Comparison of ENCODE assay signal across 8 cellular contexts in the genomic region with DNA sequence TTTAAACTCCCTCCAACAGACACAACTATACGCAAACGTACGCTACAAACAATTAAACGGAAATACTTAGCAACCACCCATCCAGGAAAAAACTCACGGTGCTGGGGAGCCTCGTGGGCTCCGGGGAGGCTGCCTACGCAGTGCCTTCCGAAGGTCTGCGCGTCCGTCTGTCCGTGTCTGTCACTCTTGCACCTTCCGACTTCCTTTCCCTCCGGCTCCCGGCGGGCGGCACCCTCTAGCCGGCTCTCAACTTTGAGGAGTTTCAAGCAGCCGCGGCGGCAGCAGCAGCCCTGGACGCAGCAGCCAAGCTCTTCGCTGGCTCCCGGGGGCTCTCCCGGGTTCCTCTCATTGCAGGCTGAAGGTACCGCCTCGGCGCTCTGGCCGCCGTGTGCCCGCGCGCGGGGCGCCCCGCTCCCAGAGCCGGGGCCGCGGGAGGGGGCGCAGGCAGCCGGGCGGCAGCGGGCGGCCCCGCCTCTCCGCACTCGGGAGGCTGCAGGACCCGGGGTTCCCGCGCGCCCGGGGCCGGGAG. TPM values are rescaled to one million over a fixed set of nuclear protein-coding genes. Genes with fewer than 3 reads are reported as not detected.
DNase-seq lines count a peak whose midpoint lies in the region; ATAC-seq, FAIRE-seq and TF ChIP-seq lines count a peak whose summit lies in the region.

A gene with protein sequence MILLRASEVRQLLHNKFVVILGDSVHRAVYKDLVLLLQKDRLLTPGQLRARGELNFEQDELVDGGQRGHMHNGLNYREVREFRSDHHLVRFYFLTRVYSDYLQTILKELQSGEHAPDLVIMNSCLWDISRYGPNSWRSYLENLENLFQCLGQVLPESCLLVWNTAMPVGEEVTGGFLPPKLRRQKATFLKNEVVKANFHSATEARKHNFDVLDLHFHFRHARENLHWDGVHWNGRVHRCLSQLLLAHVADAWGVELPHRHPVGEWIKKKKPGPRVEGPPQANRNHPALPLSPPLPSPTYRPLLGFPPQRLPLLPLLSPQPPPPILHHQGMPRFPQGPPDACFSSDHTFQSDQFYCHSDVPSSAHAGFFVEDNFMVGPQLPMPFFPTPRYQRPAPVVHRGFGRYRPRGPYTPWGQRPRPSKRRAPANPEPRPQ (plus strand): TSS at position 257 of the 529 bp plus-strand sequence. CDS start 155,443 bp downstream, outside the sequence.

- WGBS in pancreas, 2 donors, result 0 to 1% methylated on average over 41 to 54 of the region's 54 CpGs

- H3K27me3 ChIP-seq in RWPE2 (ENCODE audit: insufficient read depth, poor library complexity, severe bottlenecking), result no peaks in the 10 kb centered on the region
- no peaks in the 10 kb centered on the region for H3K27me3 ChIP-seq in pancreas
- no peaks in the 10 kb centered on the region for H3K27me3 ChIP-seq in tibial artery

- H3K9me3 ChIP-seq in RWPE2 (ENCODE audit: severe bottlenecking) (no peaks in the 10 kb centered on the region), pancreas (no peaks in the 10 kb centered on the region), tibial artery (no peaks in the 10 kb centered on the region)

- FAIRE-seq in pancreas (lab: Jason Lieb, UNC), result no peak

- H3K4me1 ChIP-seq in RWPE2 (ENCODE audit: insufficient read depth, poor library complexity, severe bottlenecking) (peaks cover 57% of the 10 kb centered on the region), pancreas (peaks cover 0 to 14% (median 0%) of the 10 kb centered on the region in 3 donors), tibial artery (peaks cover 0 to 62% (median 16%) of the 10 kb centered on the region in 4 donors)

- H3K4me3 Mint-ChIP-seq in glutamatergic neuron (ENCODE audit: unreplicated experiment), result peak within 1 kb of the TSS; percentile 91

- ATAC-seq in GM19043 (IDR thresholded peaks at IDR 0.05; ENCODE audit: low read depth, unreplicated experiment) (peak; percentile 66), RWPE2 (ENCODE audit: low read depth) (peak; percentile 40), pancreas (peak; percentile 74 to 90 (median 84))

- H3K27ac ChIP-seq in RWPE2 (ENCODE audit: poor library complexity, severe bottlenecking) (peak within 1 kb of the TSS; percentile 99), pancreas (peak within 1 kb of the TSS; percentile 49 to 88 (median 66)), tibial artery (peak within 1 kb of the TSS; percentile 97 to 98)

- H3K9me3 Mint-ChIP-seq in glutamatergic neuron (ENCODE audit: unreplicated experiment), result no peaks in the 10 kb centered on the region

- no peak within 1 kb of the TSS for H3K27ac Mint-ChIP-seq in glutamatergic neuron (ENCODE audit: unreplicated experiment)

- H3K27me3 Mint-ChIP-seq in glutamatergic neuron (ENCODE audit: unreplicated experiment), result peaks cover 9% of the 10 kb centered on the region

- TF ChIP-seq CTCF in AG09319 (IDR thresholded peaks at IDR 0.05; ENCODE audit: low read depth, low read length) (peak; percentile 61), RWPE2 (IDR thresholded peaks at IDR 0.05; ENCODE audit: poor library complexity, severe bottlenecking) (peak; percentile 51), glutamatergic neuron (IDR thresholded peaks at IDR 0.05; ENCODE audit: partially characterized antibody, unreplicated experiment) (no peak), pancreas (IDR thresholded peaks at IDR 0.05) (no peak), tibial artery (IDR thresholded peaks at IDR 0.05) (peak in 1 of 2 experiments; percentile 11)

- peak; percentile 49 for DNase-seq in AG09319 (ENCODE audit: extremely low read depth, low read depth)
- DNase-seq in HK-2 (ENCODE audit: unreplicated experiment), result peak; percentile 71
- DNase-seq in RWPE2 (ENCODE audit: low spot score), result peak; percentile 75
- DNase-seq in activated gamma-delta T cell treated with Interleukin-2 at 50 U/mL for 16 hours, result peak; percentile 55
- DNase-seq in glutamatergic neuron, result peak; percentile 59
- peak; percentile 70 to 93 (median 82) for DNase-seq in pancreas
- DNase-seq in tibial artery, result peak; percentile 82 to 89

- no peaks in the 10 kb centered on the region for H3K36me3 Mint-ChIP-seq in glutamatergic neuron (ENCODE audit: unreplicated experiment)

- intact Hi-C loops in pancreas (cut with DNase I) (loop anchor here in 1 of 3 donors (10.0 kb wide), 1 partner anchor 225 kb away; no protein-coding TSS in a partner anchor), tibial artery (cut with DNase I; ENCODE audit: low total_unique reads) (no loop called here)

- peaks cover 30% of the 10 kb centered on the region for H3K36me3 ChIP-seq in RWPE2 (ENCODE audit: low read depth)
- no peaks in the 10 kb centered on the region for H3K36me3 ChIP-seq in pancreas
- H3K36me3 ChIP-seq in tibial artery, result no peaks in the 10 kb centered on the region

- H3K4me3 ChIP-seq in RWPE2 (ENCODE audit: severe bottlenecking) (peak within 1 kb of the TSS; percentile 82), pancreas (peak within 1 kb of the TSS; percentile 55 to 77 (median 70)), tibial artery (peak within 1 kb of the TSS; percentile 70 to 84)

- H3K4me1 Mint-ChIP-seq in glutamatergic neuron (ENCODE audit: low read depth, unreplicated experiment), result peaks cover 3% of the 10 kb centered on the region

RNA-seq across cellular contexts. Expression of the gene that starts here (rescaled TPM):
- total RNA-seq in glutamatergic neuron (ENCODE audit: unreplicated experiment) (0.27 TPM), pancreas (1 to 10 TPM in 4 of 6 donors, under 1 TPM in 2; 0.71 to 6.4 (median 1.5) TPM)
- polyA plus RNA-seq in pancreas, result 1 to 10 TPM; 1.8 to 2.4 TPM

Comparison
In these comparisons a context has a peak if more than half of its experiments do, and no peak if none do; other contexts are left out.
1. Peak in every context shown above with its lines: DNase-seq, ATAC-seq, H3K4me3 ChIP-seq and H3K27ac ChIP-seq.
2. Peak in DNase-seq in glutamatergic neuron; RNA of the gene not detected or under 1 TPM.
3. CTCF ChIP-seq: peak in AG09319 (single experiment) and RWPE2 (single experiment); none in glutamatergic neuron (single experiment) and pancreas (0 of 4).